1 cellular context compared by ENCODE assay signal in the genomic region with DNA sequence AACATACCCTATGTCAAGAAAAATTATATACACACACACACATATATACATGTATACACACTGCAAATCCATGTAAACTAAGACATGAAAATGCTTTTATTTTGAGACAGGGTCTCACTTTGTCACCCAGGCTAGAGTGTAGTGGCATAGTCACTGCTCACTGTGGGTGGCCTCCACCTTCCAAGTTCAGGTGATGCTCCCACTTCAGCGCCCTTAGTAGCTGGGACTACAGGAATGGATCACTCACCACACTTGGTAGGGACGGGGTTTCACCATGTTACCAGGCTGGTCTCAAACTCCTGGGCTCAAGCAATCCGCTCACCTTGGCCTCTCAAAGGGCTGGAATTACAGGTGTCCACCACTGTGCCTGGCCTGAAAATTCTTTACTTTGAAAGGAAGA.
TF ChIP-seq lines count a peak whose summit lies in the region.

No MANE protein-coding gene starts in this region.

TF ChIP-seq in H1, 55 proteins besides CTCF, POLR2A, EP300 and RAD21 (continued from another document):
- TF ChIP-seq, protein P1, sequence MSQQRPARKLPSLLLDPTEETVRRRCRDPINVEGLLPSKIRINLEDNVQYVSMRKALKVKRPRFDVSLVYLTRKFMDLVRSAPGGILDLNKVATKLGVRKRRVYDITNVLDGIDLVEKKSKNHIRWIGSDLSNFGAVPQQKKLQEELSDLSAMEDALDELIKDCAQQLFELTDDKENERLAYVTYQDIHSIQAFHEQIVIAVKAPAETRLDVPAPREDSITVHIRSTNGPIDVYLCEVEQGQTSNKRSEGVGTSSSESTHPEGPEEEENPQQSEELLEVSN (IDR thresholded peaks at IDR 0.05), result no peak
- TF ChIP-seq, protein P2, sequence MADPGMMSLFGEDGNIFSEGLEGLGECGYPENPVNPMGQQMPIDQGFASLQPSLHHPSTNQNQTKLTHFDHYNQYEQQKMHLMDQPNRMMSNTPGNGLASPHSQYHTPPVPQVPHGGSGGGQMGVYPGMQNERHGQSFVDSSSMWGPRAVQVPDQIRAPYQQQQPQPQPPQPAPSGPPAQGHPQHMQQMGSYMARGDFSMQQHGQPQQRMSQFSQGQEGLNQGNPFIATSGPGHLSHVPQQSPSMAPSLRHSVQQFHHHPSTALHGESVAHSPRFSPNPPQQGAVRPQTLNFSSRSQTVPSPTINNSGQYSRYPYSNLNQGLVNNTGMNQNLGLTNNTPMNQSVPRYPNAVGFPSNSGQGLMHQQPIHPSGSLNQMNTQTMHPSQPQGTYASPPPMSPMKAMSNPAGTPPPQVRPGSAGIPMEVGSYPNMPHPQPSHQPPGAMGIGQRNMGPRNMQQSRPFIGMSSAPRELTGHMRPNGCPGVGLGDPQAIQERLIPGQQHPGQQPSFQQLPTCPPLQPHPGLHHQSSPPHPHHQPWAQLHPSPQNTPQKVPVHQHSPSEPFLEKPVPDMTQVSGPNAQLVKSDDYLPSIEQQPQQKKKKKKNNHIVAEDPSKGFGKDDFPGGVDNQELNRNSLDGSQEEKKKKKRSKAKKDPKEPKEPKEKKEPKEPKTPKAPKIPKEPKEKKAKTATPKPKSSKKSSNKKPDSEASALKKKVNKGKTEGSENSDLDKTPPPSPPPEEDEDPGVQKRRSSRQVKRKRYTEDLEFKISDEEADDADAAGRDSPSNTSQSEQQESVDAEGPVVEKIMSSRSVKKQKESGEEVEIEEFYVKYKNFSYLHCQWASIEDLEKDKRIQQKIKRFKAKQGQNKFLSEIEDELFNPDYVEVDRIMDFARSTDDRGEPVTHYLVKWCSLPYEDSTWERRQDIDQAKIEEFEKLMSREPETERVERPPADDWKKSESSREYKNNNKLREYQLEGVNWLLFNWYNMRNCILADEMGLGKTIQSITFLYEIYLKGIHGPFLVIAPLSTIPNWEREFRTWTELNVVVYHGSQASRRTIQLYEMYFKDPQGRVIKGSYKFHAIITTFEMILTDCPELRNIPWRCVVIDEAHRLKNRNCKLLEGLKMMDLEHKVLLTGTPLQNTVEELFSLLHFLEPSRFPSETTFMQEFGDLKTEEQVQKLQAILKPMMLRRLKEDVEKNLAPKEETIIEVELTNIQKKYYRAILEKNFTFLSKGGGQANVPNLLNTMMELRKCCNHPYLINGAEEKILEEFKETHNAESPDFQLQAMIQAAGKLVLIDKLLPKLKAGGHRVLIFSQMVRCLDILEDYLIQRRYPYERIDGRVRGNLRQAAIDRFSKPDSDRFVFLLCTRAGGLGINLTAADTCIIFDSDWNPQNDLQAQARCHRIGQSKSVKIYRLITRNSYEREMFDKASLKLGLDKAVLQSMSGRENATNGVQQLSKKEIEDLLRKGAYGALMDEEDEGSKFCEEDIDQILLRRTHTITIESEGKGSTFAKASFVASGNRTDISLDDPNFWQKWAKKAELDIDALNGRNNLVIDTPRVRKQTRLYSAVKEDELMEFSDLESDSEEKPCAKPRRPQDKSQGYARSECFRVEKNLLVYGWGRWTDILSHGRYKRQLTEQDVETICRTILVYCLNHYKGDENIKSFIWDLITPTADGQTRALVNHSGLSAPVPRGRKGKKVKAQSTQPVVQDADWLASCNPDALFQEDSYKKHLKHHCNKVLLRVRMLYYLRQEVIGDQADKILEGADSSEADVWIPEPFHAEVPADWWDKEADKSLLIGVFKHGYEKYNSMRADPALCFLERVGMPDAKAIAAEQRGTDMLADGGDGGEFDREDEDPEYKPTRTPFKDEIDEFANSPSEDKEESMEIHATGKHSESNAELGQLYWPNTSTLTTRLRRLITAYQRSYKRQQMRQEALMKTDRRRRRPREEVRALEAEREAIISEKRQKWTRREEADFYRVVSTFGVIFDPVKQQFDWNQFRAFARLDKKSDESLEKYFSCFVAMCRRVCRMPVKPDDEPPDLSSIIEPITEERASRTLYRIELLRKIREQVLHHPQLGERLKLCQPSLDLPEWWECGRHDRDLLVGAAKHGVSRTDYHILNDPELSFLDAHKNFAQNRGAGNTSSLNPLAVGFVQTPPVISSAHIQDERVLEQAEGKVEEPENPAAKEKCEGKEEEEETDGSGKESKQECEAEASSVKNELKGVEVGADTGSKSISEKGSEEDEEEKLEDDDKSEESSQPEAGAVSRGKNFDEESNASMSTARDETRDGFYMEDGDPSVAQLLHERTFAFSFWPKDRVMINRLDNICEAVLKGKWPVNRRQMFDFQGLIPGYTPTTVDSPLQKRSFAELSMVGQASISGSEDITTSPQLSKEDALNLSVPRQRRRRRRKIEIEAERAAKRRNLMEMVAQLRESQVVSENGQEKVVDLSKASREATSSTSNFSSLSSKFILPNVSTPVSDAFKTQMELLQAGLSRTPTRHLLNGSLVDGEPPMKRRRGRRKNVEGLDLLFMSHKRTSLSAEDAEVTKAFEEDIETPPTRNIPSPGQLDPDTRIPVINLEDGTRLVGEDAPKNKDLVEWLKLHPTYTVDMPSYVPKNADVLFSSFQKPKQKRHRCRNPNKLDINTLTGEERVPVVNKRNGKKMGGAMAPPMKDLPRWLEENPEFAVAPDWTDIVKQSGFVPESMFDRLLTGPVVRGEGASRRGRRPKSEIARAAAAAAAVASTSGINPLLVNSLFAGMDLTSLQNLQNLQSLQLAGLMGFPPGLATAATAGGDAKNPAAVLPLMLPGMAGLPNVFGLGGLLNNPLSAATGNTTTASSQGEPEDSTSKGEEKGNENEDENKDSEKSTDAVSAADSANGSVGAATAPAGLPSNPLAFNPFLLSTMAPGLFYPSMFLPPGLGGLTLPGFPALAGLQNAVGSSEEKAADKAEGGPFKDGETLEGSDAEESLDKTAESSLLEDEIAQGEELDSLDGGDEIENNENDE (IDR thresholded peaks at IDR 0.05; ENCODE audit: insufficient replicate concordance, low read length), result no peak
- TF ChIP-seq GTF2F1 (IDR thresholded peaks at IDR 0.05; ENCODE audit: borderline replicate concordance, low read depth, low read length), result no peak
